ENCODE assay signal across 22 cellular contexts in genomic region chr9:6996061-6996854, GRCh38.
DNase-seq lines count a peak whose midpoint lies in the region; ATAC-seq, FAIRE-seq and TF ChIP-seq lines count a peak whose summit lies in the region.
"Had no signal": no experiment of that assay in that cellular context is flagged by ENCODE, and none has a peak within 500 bp of the region (broad histone marks: within the 10 kb centered on the region; RNA-seq: fewer than 3 reads in every experiment).

No MANE protein-coding gene starts in this region.

- no peak overlapping the region for H2AFZ ChIP-seq in HepG2 (ENCODE audit: low read length)

- H3K36me3 Mint-ChIP-seq in naive B cell, result peaks cover 22 to 35% of the 10 kb centered on the region in 2 donors

- BruUV-seq in HepG2 (replicated peaks; lab: Mats Ljungman, UMichigan), result no TSS peak

- H3K27ac ChIP-seq in HepG2 (ENCODE audit: extremely low read length, insufficient read depth, low read length) (no peak overlapping the region), right lobe of liver (no peak overlapping the region)
- H3K27ac ChIP-seq: BLaER1 treated with 17β-estradiol and CSF1 and Interleukin-3, amounts not matched to agents 10 nM and 100 nM had no signal

- no peak overlapping the region for H3K4me2 ChIP-seq in HepG2 (ENCODE audit: low read depth, low read length)
- H3K4me2 ChIP-seq: BLaER1 treated with 17β-estradiol and CSF1 and Interleukin-3, amounts not matched to agents 10 nM and 100 nM had no signal

- in situ Hi-C loops in HepG2 (cut with HindIII; ENCODE audit: extremely low pct_ligation_motif_present, low pct_unique_long_range_greater_than_20kb), result no loop called here

- H3K4me3 ChIP-seq in HepG2 (replicated peaks in 1 of 3; ENCODE audit: insufficient read depth in 1 of 3, low read depth in 2 of 3, low read length in 3 of 3) (no peak overlapping the region), right lobe of liver (no peak overlapping the region), bronchial epithelial cell (ENCODE audit: low read depth, low read length) (no peak overlapping the region)
- H3K4me3 ChIP-seq: BLaER1 treated with 17β-estradiol and CSF1 and Interleukin-3, amounts not matched to agents 10 nM and 100 nM; MG63 had no signal

- no peak overlapping the region for H3K4me3 Mint-ChIP-seq in naive B cell
- H3K4me3 Mint-ChIP-seq: CD4-positive, alpha-beta T cell had no signal

- ATAC-seq in HepG2 (no peak), right lobe of liver (no peak), naive B cell (ENCODE audit: low read depth in 2 of 2) (no peak), HG03175 (IDR thresholded peaks at IDR 0.05; ENCODE audit: unreplicated experiment) (no peak)
- ATAC-seq: HCT116 had no signal

- no peaks in the 10 kb centered on the region for H3K79me2 ChIP-seq in HepG2 (ENCODE audit: insufficient read depth, low read length)

- H3K9me3 ChIP-seq in HepG2 (ENCODE audit: low read length) (no peaks in the 10 kb centered on the region), right lobe of liver (no peaks in the 10 kb centered on the region)
- H3K9me3 ChIP-seq: BLaER1 treated with 17β-estradiol and CSF1 and Interleukin-3, amounts not matched to agents 10 nM and 100 nM; MG63 had no signal

- H3K36me3 ChIP-seq in HepG2 (replicated peaks in 1 of 2; ENCODE audit: control insufficient read depth in 1 of 2, insufficient read depth in 2 of 2, low read length in 2 of 2) (peaks cover 6 to 16% of the 10 kb centered on the region in 2 experiments; a peak in 3 of 5 replicates), right lobe of liver (peaks cover 0 to 11% (median 5%) of the 10 kb centered on the region in 4 donors), bronchial epithelial cell (ENCODE audit: control insufficient read depth, insufficient read depth, low read length) (peaks cover 5% of the 10 kb centered on the region)
- H3K36me3 ChIP-seq: MG63 had no signal

- TF ChIP-seq RAD21 in HepG2 (CRISPR knock-in tag; IDR thresholded peaks at IDR 0.05), result no peak

- H3K4me1 ChIP-seq in HepG2 (ENCODE audit: insufficient read depth, low read length) (no peaks in the 10 kb centered on the region), right lobe of liver (no peaks in the 10 kb centered on the region)
- H3K4me1 ChIP-seq: BLaER1 treated with 17β-estradiol and CSF1 and Interleukin-3, amounts not matched to agents 10 nM and 100 nM had no signal

- WGBS in HepG2 (ENCODE audit: low lambda C conversion rate), result 97% methylated on average over 7 of the region's 7 CpGs
- 92% methylated on average over 7 of the region's 7 CpGs for WGBS in right lobe of liver (ENCODE audit: insufficient coverage, low coverage, low lambda C conversion rate, missing lambda C conversion rate)

- no peak overlapping the region for H3K9ac ChIP-seq in HepG2 (ENCODE audit: insufficient read depth, low read depth, low read length)
- H3K9ac ChIP-seq: BLaER1 treated with 17β-estradiol and CSF1 and Interleukin-3, amounts not matched to agents 10 nM and 100 nM had no signal

- H3K27me3 Mint-ChIP-seq in naive B cell, result no peaks in the 10 kb centered on the region
- H3K27me3 Mint-ChIP-seq: CD4-positive, alpha-beta T cell had no signal

- TF ChIP-seq POLR2A in HepG2 (IDR thresholded peaks at IDR 0.05; ENCODE audit: insufficient read depth in 1 of 2, low read depth in 2 of 2, low read length in 2 of 2) (no peak), right lobe of liver (IDR thresholded peaks at IDR 0.05) (no peak)

- intact Hi-C loops in HepG2 (cut with micrococcal nuclease; ENCODE audit: unreplicated experiment) (no loop called here), right lobe of liver (cut with DNase I) (no loop called here)

- TF ChIP-seq CTCF in HepG2 (CRISPR knock-in tag; IDR thresholded peaks at IDR 0.05) (no peak), right lobe of liver (IDR thresholded peaks at IDR 0.05) (no peak), bronchial epithelial cell (IDR thresholded peaks at IDR 0.05; ENCODE audit: insufficient read depth, low read length, severe bottlenecking) (no peak)

- FAIRE-seq in HepG2 (lab: Jason Lieb, UNC) (no peak), bronchial epithelial cell (lab: Jason Lieb, UNC) (peak; percentile 66)
- FAIRE-seq: A204.1, GM12891 had no signal

- TF ChIP-seq EP300 in HepG2 (IDR thresholded peaks at IDR 0.05; ENCODE audit: low read depth in 2 of 2, low read length in 2 of 2), result no peak
- no peak for TF ChIP-seq EP300 in HepG2 (CRISPR knock-in tag; IDR thresholded peaks at IDR 0.05; ENCODE audit: borderline replicate concordance)

- H3K9me3 Mint-ChIP-seq in naive B cell, result peaks cover 0 to 1% (median 0%) of the 10 kb centered on the region in 7 donors
- H3K9me3 Mint-ChIP-seq: CD4-positive, alpha-beta T cell had no signal

- no peaks in the 10 kb centered on the region for H3K27me3 ChIP-seq in HepG2 (ENCODE audit: control insufficient read depth in 1 of 2, insufficient read depth in 2 of 2, low read length in 2 of 2)
- H3K27me3 ChIP-seq in right lobe of liver, result no peaks in the 10 kb centered on the region
- no peaks in the 10 kb centered on the region for H3K27me3 ChIP-seq in bronchial epithelial cell (ENCODE audit: control insufficient read depth, insufficient read depth, low read length)
- H3K27me3 ChIP-seq: BLaER1 treated with 17β-estradiol and CSF1 and Interleukin-3, amounts not matched to agents 10 nM and 100 nM; MG63 had no signal

- H3K27ac Mint-ChIP-seq in naive B cell, result peak overlapping the region in 4 of 6 donors; percentile 16 to 49 (median 29)
- H3K27ac Mint-ChIP-seq: CD4-positive, alpha-beta T cell had no signal

- DNase-seq in HepG2 (ENCODE audit: low spot score), result no peak
- no peak for DNase-seq in right lobe of liver
- no peak for DNase-seq in bronchial epithelial cell (ENCODE audit: low read depth)
- DNase-seq in naive B cell, result no peak
- DNase-seq in kidney glomerular epithelial cell (lab: John Stamatoyannopoulos, UW), result no peak
- DNase-seq in MV-4-11 (lab: John Stamatoyannopoulos, UW), result no peak
- DNase-seq: AML-193; CD4-positive, alpha-beta T cell; DMS53; GF-D8; KBM-7; MG63; NCI-H2029 treated with DMSO at 0.1 percent for 48 hours; NCI-H2227 treated with DMSO at 0.1 percent for 48 hours; NCI-H526 treated with DMSO at 0.1 percent for 48 hours; RPMI8226; SHP77 treated with DMSO at 0.1 percent for 48 hours had no signal

- CTCF ChIA-PET in HepG2 (lab: Yijun Ruan, JAX; ENCODE audit: low intra/inter-chr PET ratio, low total read pairs), result no interaction called here

- H4K20me1 ChIP-seq in HepG2 (ENCODE audit: insufficient read depth, low read length), result no peaks in the 10 kb centered on the region

- POLR2A ChIA-PET in HepG2 (lab: Yijun Ruan, JAX), result no interaction called here

- peaks cover 8 to 12% (median 11%) of the 10 kb centered on the region in 3 donors for H3K4me1 Mint-ChIP-seq in naive B cell

TF ChIP-seq in HepG2, 621 proteins besides CTCF, POLR2A, EP300 and RAD21:
- peak; percentile 64 for TF ChIP-seq MAFF (IDR thresholded peaks at IDR 0.05; ENCODE audit: low read depth, low read length)
- TF ChIP-seq MAFK (conservative IDR thresholded peaks at IDR 0.05 in 1 of 2, IDR thresholded peaks at IDR 0.05 in 1 of 2; ENCODE audit: low read length in 2 of 2), result peak; percentile 44 to 55; a peak in 3 of 4 replicates
- no peak for TF ChIP-seq POLR2G (IDR thresholded peaks at IDR 0.05; ENCODE audit: low read depth, low read length)
